27 cellular contexts compared by ENCODE assay signal in genomic region chr15:58966698-58967097, GRCh38. TPM values are rescaled to one million over a fixed set of nuclear protein-coding genes. Genes with fewer than 3 reads are reported as not detected.
DNase-seq lines count a peak whose midpoint lies in the region; ATAC-seq and TF ChIP-seq lines count a peak whose summit lies in the region.
"Had no signal": no experiment of that assay in that cellular context is flagged by ENCODE, and none has a peak within 500 bp of the region (broad histone marks: within the 10 kb centered on the region; RNA-seq: fewer than 3 reads in every experiment).

No MANE protein-coding gene starts in this region.

- ATAC-seq in activated T-cell treated with anti-CD3 and anti-CD28 coated beads, Interleukin-2, amount 50 U/mL, for 72 hours (replicated peaks in 1 of 2) = peak; percentile 49 to 83
- no peak for ATAC-seq in HG03025 (IDR thresholded peaks at IDR 0.05; ENCODE audit: low FRiP score, unreplicated experiment)
- ATAC-seq: activated CD8-positive, alpha-beta memory T cell treated with anti-CD3 and anti-CD28 coated beads, Interleukin-2, amount 10 ng/mL, durations not matched to agents 7 days and 5 days; naive thymus-derived CD8-positive, alpha-beta T cell; WTC11 had no signal

- peak overlapping the region; percentile 56 for H3K27ac Mint-ChIP-seq in activated T-cell treated with anti-CD3 and anti-CD28 coated beads, Interleukin-2, amount 50 U/mL, for 72 hours
- H3K27ac Mint-ChIP-seq: activated CD8-positive, alpha-beta memory T cell treated with anti-CD3 and anti-CD28 coated beads, Interleukin-2, amount 10 ng/mL, durations not matched to agents 7 days and 5 days; activated naive CD4-positive, alpha-beta T cell treated with anti-CD3 and anti-CD28 coated beads, Interleukin-2, amount 10 ng/mL, durations not matched to agents 7 days and 5 days; activated T-helper 1 cell treated with anti-CD3 and anti-CD28 coated beads, Interleukin-12 subunit alpha, Interleukin-12 subunit beta, Interleukin-2, Interleukin-4 antibody, amounts not matched to agents 30 ng/mL and 10 ng/mL and 1 ng/mL, durations not matched to agents 14 hours and 24 hours and 36 hours; H9; naive thymus-derived CD8-positive, alpha-beta T cell; WTC11 had no signal

- H3K4me3 Mint-ChIP-seq in activated T-cell treated with anti-CD3 and anti-CD28 coated beads, Interleukin-2, amount 50 U/mL, for 72 hours = peak overlapping the region in 1 of 2 donors; percentile 44
- H3K4me3 Mint-ChIP-seq: activated CD8-positive, alpha-beta memory T cell treated with anti-CD3 and anti-CD28 coated beads, Interleukin-2, amount 10 ng/mL, durations not matched to agents 7 days and 5 days; activated naive CD4-positive, alpha-beta T cell treated with anti-CD3 and anti-CD28 coated beads, Interleukin-2, amount 10 ng/mL, durations not matched to agents 7 days and 5 days; activated T-helper 1 cell treated with anti-CD3 and anti-CD28 coated beads, Interleukin-12 subunit alpha, Interleukin-12 subunit beta, Interleukin-2, Interleukin-4 antibody, amounts not matched to agents 30 ng/mL and 10 ng/mL and 1 ng/mL, durations not matched to agents 14 hours and 24 hours and 36 hours; H9; naive thymus-derived CD8-positive, alpha-beta T cell; WTC11 had no signal

- no peak for DNase-seq in activated T-cell treated with anti-CD3 and anti-CD28 coated beads, Interleukin-2, amount 50 U/mL, for 72 hours
- DNase-seq in activated T-cell treated with anti-CD3 and anti-CD28 coated beads, Interleukin-2, amount 50 U/mL, for 48 hours = no peak
- DNase-seq in RKO (ENCODE audit: low spot score) (peak; percentile 61), fibroblast of mammary gland (ENCODE audit: low read depth) (peak; percentile 63), stromal cell of bone marrow (ENCODE audit: low read depth) (peak; percentile 25), NCI-H69 (lab: John Stamatoyannopoulos, UW) (no peak), HT-29 (ENCODE audit: low spot score) (no peak)
- DNase-seq: activated CD8-positive, alpha-beta memory T cell treated with anti-CD3 and anti-CD28 coated beads, Interleukin-2, amount 10 ng/mL, durations not matched to agents 7 days and 5 days; activated naive CD4-positive, alpha-beta T cell treated with anti-CD3 and anti-CD28 coated beads, Interleukin-2, amount 10 ng/mL, durations not matched to agents 7 days and 5 days; amniotic stem cell; DMS153; GDM1; H9; islet precursor cell; KG1; naive thymus-derived CD8-positive, alpha-beta T cell; NCI-H1417 treated with DMSO at 0.1 percent for 48 hours; NCI-H446; occipital lobe; SHP77 treated with DMSO at 0.1 percent for 48 hours; T1000 had no signal

- no peak for TF ChIP-seq CTCF in fibroblast of mammary gland (conservative IDR thresholded peaks at IDR 0.05; ENCODE audit: control insufficient read depth, insufficient read depth, low read depth, low read length)

- H3K9me3 Mint-ChIP-seq in activated T-cell treated with anti-CD3 and anti-CD28 coated beads, Interleukin-2, amount 50 U/mL, for 72 hours = no peaks in the 10 kb centered on the region
- H3K9me3 Mint-ChIP-seq: activated naive CD4-positive, alpha-beta T cell treated with anti-CD3 and anti-CD28 coated beads, Interleukin-2, amount 10 ng/mL, durations not matched to agents 7 days and 5 days; activated T-helper 1 cell treated with anti-CD3 and anti-CD28 coated beads, Interleukin-12 subunit alpha, Interleukin-12 subunit beta, Interleukin-2, Interleukin-4 antibody, amounts not matched to agents 30 ng/mL and 10 ng/mL and 1 ng/mL, durations not matched to agents 14 hours and 24 hours and 36 hours; H9; naive thymus-derived CD8-positive, alpha-beta T cell; WTC11 had no signal

- no peak overlapping the region for H3K4me3 ChIP-seq in fibroblast of mammary gland (ENCODE audit: control insufficient read depth, low read depth, low read length)
- H3K4me3 ChIP-seq: cardiac muscle cell, esophagus muscularis mucosa, tibial nerve had no signal

- no peaks in the 10 kb centered on the region for H3K27me3 Mint-ChIP-seq in activated T-cell treated with anti-CD3 and anti-CD28 coated beads, Interleukin-2, amount 50 U/mL, for 72 hours (ENCODE audit: low read depth)

- no peaks in the 10 kb centered on the region for H3K36me3 Mint-ChIP-seq in activated T-cell treated with anti-CD3 and anti-CD28 coated beads, Interleukin-2, amount 50 U/mL, for 72 hours (ENCODE audit: insufficient read depth in 2 of 2)
- H3K36me3 Mint-ChIP-seq: activated naive CD4-positive, alpha-beta T cell treated with anti-CD3 and anti-CD28 coated beads, Interleukin-2, amount 10 ng/mL, durations not matched to agents 7 days and 5 days; WTC11 had no signal

- peaks cover 14% of the 10 kb centered on the region for H3K4me1 Mint-ChIP-seq in activated T-cell treated with anti-CD3 and anti-CD28 coated beads, Interleukin-2, amount 50 U/mL, for 72 hours (ENCODE audit: low read depth)
- H3K4me1 Mint-ChIP-seq: activated CD8-positive, alpha-beta memory T cell treated with anti-CD3 and anti-CD28 coated beads, Interleukin-2, amount 10 ng/mL, durations not matched to agents 7 days and 5 days; activated naive CD4-positive, alpha-beta T cell treated with anti-CD3 and anti-CD28 coated beads, Interleukin-2, amount 10 ng/mL, durations not matched to agents 7 days and 5 days; H9; naive thymus-derived CD8-positive, alpha-beta T cell; WTC11 had no signal

RNA-seq across cellular contexts. Expression of gene RNF111, which starts 20.8 kb away (rescaled TPM):
- total RNA-seq in activated T-cell treated with anti-CD3 and anti-CD28 coated beads, Interleukin-2, amount 50 U/mL, for 72 hours = 10 to 100 TPM; 27.9 to 30.4 TPM
- 12.7 and 12.9 TPM in 2 replicates for total RNA-seq in HT-29 (2014; rRNA removed; shearing (Covaris generic))

RNA-seq across cellular contexts. Expression of gene SLTM, which starts 33.2 kb away (rescaled TPM):
- 100 to 1,000 TPM; 114 to 115 TPM for total RNA-seq in activated T-cell treated with anti-CD3 and anti-CD28 coated beads, Interleukin-2, amount 50 U/mL, for 72 hours
- 92.9 and 104 TPM in 2 replicates for total RNA-seq in HT-29 (2014; rRNA removed; shearing (Covaris generic))

Comparison
In these comparisons a context has a peak if more than half of its experiments do, and no peak if none do; other contexts are left out.
1. DNase-seq: peak in RKO (single experiment), fibroblast of mammary gland (single experiment) and stromal cell of bone marrow (single experiment); none in activated T-cell treated with anti-CD3 and anti-CD28 coated beads, Interleukin-2, amount 50 U/mL, for 72 hours (0 of 2), activated T-cell treated with anti-CD3 and anti-CD28 coated beads, Interleukin-2, amount 50 U/mL, for 48 hours (0 of 2), NCI-H69 (single experiment) and HT-29 (single experiment).